Comparison of ENCODE assay signal across 8 cellular contexts in the genomic region with DNA sequence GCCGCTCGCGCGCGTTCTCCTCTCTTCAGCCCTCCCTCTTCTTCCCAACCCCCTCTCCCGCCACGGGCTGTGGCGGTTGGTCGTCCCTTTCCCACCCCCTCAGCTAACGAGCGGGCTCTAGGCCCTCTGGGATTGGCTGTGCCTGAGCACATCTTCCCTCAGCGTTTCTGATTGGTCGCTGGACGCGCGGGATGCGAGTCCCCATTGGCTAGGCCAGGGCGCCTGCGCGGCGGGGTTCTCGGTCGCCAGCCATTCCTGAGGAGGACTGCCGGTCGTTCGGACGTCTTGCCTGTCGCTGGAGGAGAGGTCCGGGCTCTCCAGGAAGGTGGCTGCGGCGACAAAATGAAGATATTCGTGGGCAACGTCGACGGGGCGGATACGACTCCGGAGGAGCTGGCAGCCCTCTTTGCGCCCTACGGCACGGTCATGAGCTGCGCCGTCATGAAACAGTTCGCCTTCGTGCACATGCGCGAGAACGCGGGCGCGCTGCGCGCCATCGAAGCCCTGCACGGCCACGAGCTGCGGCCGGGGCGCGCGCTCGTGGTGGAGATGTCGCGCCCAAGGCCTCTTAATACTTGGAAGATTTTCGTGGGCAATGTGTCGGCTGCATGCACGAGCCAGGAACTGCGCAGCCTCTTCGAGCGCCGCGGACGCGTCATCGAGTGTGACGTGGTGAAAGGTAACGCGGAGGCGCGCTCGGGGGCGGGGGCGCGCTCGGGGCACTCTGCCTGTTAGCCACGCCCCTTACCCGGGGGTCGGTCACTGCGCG. TPM values are rescaled to one million over a fixed set of nuclear protein-coding genes. Genes with fewer than 3 reads are reported as not detected.
DNase-seq lines count a peak whose midpoint lies in the region; FAIRE-seq and TF ChIP-seq lines count a peak whose summit lies in the region.

Gene RBM14, plus strand, starts transcription at position 252 of the 769 bp plus-strand sequence. Its CDS starts 91 bp downstream, at position 343.

- H3K36me3 ChIP-seq in neutrophil, result no peaks in the 10 kb centered on the region

- no peaks in the 10 kb centered on the region for H3K27me3 ChIP-seq in neutrophil

- peak within 1 kb of the TSS; percentile 98 for H3K27ac ChIP-seq in neutrophil
- H3K27ac ChIP-seq in substantia nigra (ENCODE audit: low read depth, low read length, poor library complexity, severe bottlenecking), result peak within 1 kb of the TSS; percentile 93

- H3K36me3 Mint-ChIP-seq in activated naive CD4-positive, alpha-beta T cell treated with anti-CD3 and anti-CD28 coated beads for 36 hours (ENCODE audit: low read depth), result peaks cover 52% of the 10 kb centered on the region

- peak; percentile 100 for DNase-seq in GM03348 (ENCODE audit: low spot score)
- peak; percentile 98 for DNase-seq in HFF-Myc (ENCODE audit: extremely low read depth, low read depth)
- peak; percentile 99 for DNase-seq in NAMALWA (ENCODE audit: low spot score)
- peak; percentile 100 for DNase-seq in SK-N-DZ (ENCODE audit: low spot score)
- DNase-seq in activated naive CD4-positive, alpha-beta T cell treated with anti-CD3 and anti-CD28 coated beads for 36 hours, result peak; percentile 99
- peak; percentile 97 to 98 for DNase-seq in frontal cortex (ENCODE audit: low spot score in 2 of 2)
- peak; percentile 91 to 99 (median 97) for DNase-seq in substantia nigra (lab: John Stamatoyannopoulos, UW)

- no peaks in the 10 kb centered on the region for H3K9me3 ChIP-seq in neutrophil

- peaks cover 36% of the 10 kb centered on the region for H3K4me1 Mint-ChIP-seq in activated naive CD4-positive, alpha-beta T cell treated with anti-CD3 and anti-CD28 coated beads for 36 hours (ENCODE audit: low read depth)

- no peak for FAIRE-seq in frontal cortex (lab: Jason Lieb, UNC)

- H3K4me1 ChIP-seq in neutrophil (ENCODE audit: control insufficient read depth in 1 of 2, insufficient read depth in 1 of 2, low read depth in 1 of 2, low read length in 1 of 2), result peaks cover 26 to 29% of the 10 kb centered on the region in 2 experiments

- peak within 1 kb of the TSS; percentile 98 for H3K27ac Mint-ChIP-seq in activated naive CD4-positive, alpha-beta T cell treated with anti-CD3 and anti-CD28 coated beads for 36 hours

- CTCF ChIA-PET in activated naive CD4-positive, alpha-beta T cell treated with anti-CD3 and anti-CD28 coated beads for 36 hours (lab: Charles Lee), result interaction anchor here (1.2 to 2.4 kb wide), 2 partner anchors 21 to 22 kb away, joined by 3 to 11 read pairs; partner anchors contain the start of gene RBM4

- intact Hi-C loops in activated naive CD4-positive, alpha-beta T cell treated with anti-CD3 and anti-CD28 coated beads for 36 hours (cut with micrococcal nuclease), result loop anchor here (1.0 to 10.0 kb wide), 9 partner anchors 22 to 1194 kb away; partner anchors contain the start of genes ACTN3, B4GAT1, BRMS1 and CCDC87

- no peaks in the 10 kb centered on the region for H3K27me3 Mint-ChIP-seq in activated naive CD4-positive, alpha-beta T cell treated with anti-CD3 and anti-CD28 coated beads for 36 hours (ENCODE audit: low read depth)

- H3K4me3 Mint-ChIP-seq in activated naive CD4-positive, alpha-beta T cell treated with anti-CD3 and anti-CD28 coated beads for 36 hours, result peak within 1 kb of the TSS; percentile 98

- peaks cover 1% of the 10 kb centered on the region for H3K9me3 Mint-ChIP-seq in activated naive CD4-positive, alpha-beta T cell treated with anti-CD3 and anti-CD28 coated beads for 36 hours

- H3K4me3 ChIP-seq in HFF-Myc (replicated peaks; ENCODE audit: low read depth, low read length) (peak within 1 kb of the TSS; percentile 74), neutrophil (ENCODE audit: low read depth in 1 of 2, low read length in 1 of 2) (peak within 1 kb of the TSS; percentile 88 to 99)

- TF ChIP-seq CTCF in HFF-Myc (IDR thresholded peaks at IDR 0.05; ENCODE audit: low read depth, low read length, missing control alignments) (no peak), neutrophil (IDR thresholded peaks at IDR 0.05) (no peak)

RNA-seq across cellular contexts. Expression of gene RBM14, which starts in this region (rescaled TPM):
- polyA plus RNA-seq in SK-N-DZ (2014; cell fraction: cytosol; rRNA removed), result 66.3 and 79.2 TPM in 2 replicates
- polyA plus RNA-seq in SK-N-DZ (2014; cell fraction: nucleus; rRNA removed), result 76.0 and 111 TPM in 2 replicates
- 100 to 1,000 TPM; 160 to 173 TPM for total RNA-seq in activated naive CD4-positive, alpha-beta T cell treated with anti-CD3 and anti-CD28 coated beads for 36 hours
- total RNA-seq in frontal cortex, result 24.1 TPM

Comparison
In these comparisons a context has a peak if more than half of its experiments do, and no peak if none do; other contexts are left out.
1. Peak in every context shown above with its lines: DNase-seq, H3K4me3 ChIP-seq and H3K27ac ChIP-seq.